Comparison of ENCODE assay signal across 24 cellular contexts in genomic region chr3:187061748-187062147, GRCh38.
DNase-seq lines count a peak whose midpoint lies in the region; ATAC-seq and TF ChIP-seq lines count a peak whose summit lies in the region.
"Had no signal": no experiment of that assay in that cellular context is flagged by ENCODE, and none has a peak within 500 bp of the region (broad histone marks: within the 10 kb centered on the region; RNA-seq: fewer than 3 reads in every experiment).

No MANE protein-coding gene starts in this region.

- POLR2A ChIA-PET in activated CD8-positive, alpha-beta T cell treated with anti-CD3 and anti-CD28 coated beads for 36 hours (lab: Charles Lee), result no interaction called here
- POLR2A ChIA-PET in activated CD8-positive, alpha-beta T cell treated with anti-CD3 and anti-CD28 coated beads, Interleukin-2, amount 10 ng/mL, durations not matched to agents 7 days and 5 days (lab: Charles Lee), result no interaction called here
- POLR2A ChIA-PET in activated B cell treated with CpG ODN at 0.5 μM for 24 hours (lab: Charles Lee), result interaction anchor here (0.6 to 1.8 kb wide), 3 partner anchors 12 to 131 kb away, joined by 5 to 6 read pairs (median 5); no protein-coding TSS in a partner anchor

- peaks cover 5% of the 10 kb centered on the region for H3K9me3 Mint-ChIP-seq in activated CD8-positive, alpha-beta T cell treated with anti-CD3 and anti-CD28 coated beads for 36 hours
- peaks cover 3% of the 10 kb centered on the region for H3K9me3 Mint-ChIP-seq in activated CD8-positive, alpha-beta T cell treated with anti-CD3 and anti-CD28 coated beads, Interleukin-2, amount 10 ng/mL, durations not matched to agents 7 days and 5 days (ENCODE audit: insufficient read depth)
- H3K9me3 Mint-ChIP-seq in activated B cell treated with CpG ODN at 0.5 μM for 24 hours (peaks cover 5% of the 10 kb centered on the region), naive B cell (peaks cover 0 to 19% (median 6%) of the 10 kb centered on the region in 7 donors), endothelial cell (ENCODE audit: unreplicated experiment) (peaks cover 2% of the 10 kb centered on the region)

- H4K20me1 ChIP-seq in KMS-11 (ENCODE audit: insufficient read depth), result no peaks in the 10 kb centered on the region

- no peak overlapping the region for H3K4me3 ChIP-seq in KMS-11 (IDR thresholded peaks at IDR 0.05; ENCODE audit: insufficient read depth, low read depth, low read length)
- H3K4me3 ChIP-seq: ascending aorta, dorsolateral prefrontal cortex had no signal

- CTCF ChIA-PET in activated CD8-positive, alpha-beta T cell treated with anti-CD3 and anti-CD28 coated beads for 36 hours (lab: Charles Lee), result no interaction called here
- CTCF ChIA-PET in activated CD8-positive, alpha-beta T cell treated with anti-CD3 and anti-CD28 coated beads, Interleukin-2, amount 10 ng/mL, durations not matched to agents 7 days and 5 days (lab: Charles Lee), result interaction anchor here (1.2 kb wide), 1 partner anchor 36 kb away, joined by 3 read pairs; no protein-coding TSS in a partner anchor
- CTCF ChIA-PET in activated B cell treated with CpG ODN at 0.5 μM for 24 hours (lab: Charles Lee), result no interaction called here

- intact Hi-C loops in activated CD8-positive, alpha-beta T cell treated with anti-CD3 and anti-CD28 coated beads for 36 hours (cut with micrococcal nuclease), result no loop called here
- intact Hi-C loops in activated B cell treated with CpG ODN at 0.5 μM for 24 hours (cut with micrococcal nuclease), result no loop called here

- no peak for ATAC-seq in activated CD8-positive, alpha-beta T cell treated with anti-CD3 and anti-CD28 coated beads for 36 hours
- no peak for ATAC-seq in activated CD8-positive, alpha-beta T cell treated with anti-CD3 and anti-CD28 coated beads, Interleukin-2, amount 10 ng/mL, durations not matched to agents 7 days and 5 days
- ATAC-seq in activated B cell treated with CpG ODN at 0.5 μM for 24 hours (ENCODE audit: low read depth) (no peak), naive B cell (ENCODE audit: low read depth in 2 of 2) (no peak), GM19395 (IDR thresholded peaks at IDR 0.05; ENCODE audit: unreplicated experiment) (no peak)
- ATAC-seq: left cardiac atrium; stimulated activated naive CD8-positive, alpha-beta T cell treated with anti-CD3 and anti-CD28 coated beads, Interleukin-15, amount 100 ng/mL, for 72 hours had no signal

- H3K36me3 ChIP-seq in KMS-11 (ENCODE audit: insufficient read depth), result no peaks in the 10 kb centered on the region

- TF ChIP-seq CTCF in activated CD8-positive, alpha-beta T cell treated with anti-CD3 and anti-CD28 coated beads for 36 hours (IDR thresholded peaks at IDR 0.05), result no peak
- TF ChIP-seq CTCF in KMS-11 (conservative IDR thresholded peaks at IDR 0.05; ENCODE audit: low read depth, low read length) (no peak), activated B cell treated with CpG ODN at 0.5 μM for 24 hours (IDR thresholded peaks at IDR 0.05) (no peak), endothelial cell (IDR thresholded peaks at IDR 0.05; ENCODE audit: unreplicated experiment) (no peak)

- H3K27ac ChIP-seq in KMS-11, result no peak overlapping the region
- H3K27ac ChIP-seq: ascending aorta, dorsolateral prefrontal cortex had no signal

- H3K79me2 ChIP-seq in KMS-11 (ENCODE audit: insufficient read depth, low read depth), result no peaks in the 10 kb centered on the region

- DNase-seq in activated CD8-positive, alpha-beta T cell treated with anti-CD3 and anti-CD28 coated beads for 36 hours, result no peak
- no peak for DNase-seq in activated CD8-positive, alpha-beta T cell treated with anti-CD3 and anti-CD28 coated beads, Interleukin-2, amount 10 ng/mL, durations not matched to agents 7 days and 5 days
- DNase-seq in activated B cell treated with CpG ODN at 0.5 μM for 24 hours (no peak), naive B cell (no peak), NCI-H128 (lab: John Stamatoyannopoulos, UW; ENCODE audit: unreplicated experiment) (no peak), endothelial cell (ENCODE audit: low spot score) (no peak)
- DNase-seq: ACHN; activated CD4-positive, alpha-beta T cell treated with anti-CD3 and anti-CD28 coated beads, Interleukin-2, amount 50 U/mL, for 1 hour; activated naive CD4-positive, alpha-beta T cell; C1 segment of cervical spinal cord; central memory CD4-positive, alpha-beta T cell; dorsolateral prefrontal cortex; head of caudate nucleus; left cardiac atrium; mesenchymal stem cell; NCI-H1436; NCI-H524; stimulated activated CD4-positive, alpha-beta T cell treated with anti-CD3 and anti-CD28 coated beads, Interleukin-12 subunit alpha, Interleukin-12 subunit beta, amount 100 ng/mL, for 4 hours; stimulated activated CD4-positive, alpha-beta T cell treated with anti-CD3 and anti-CD28 coated beads, Interleukin-4, amount 100 ng/mL, for 4 hours; stimulated activated naive CD8-positive, alpha-beta T cell treated with anti-CD3 and anti-CD28 coated beads, Interleukin-15, amount 100 ng/mL, for 72 hours had no signal

- H3K9ac ChIP-seq in KMS-11, result no peak overlapping the region

- peaks cover 60% of the 10 kb centered on the region for H3K4me1 ChIP-seq in KMS-11 (ENCODE audit: low read depth, poor library complexity, severe bottlenecking)

- H3K27me3 ChIP-seq in KMS-11 (ENCODE audit: insufficient read depth, low read depth), result no peaks in the 10 kb centered on the region
- H3K27me3 ChIP-seq: ascending aorta, dorsolateral prefrontal cortex had no signal

- H3K4me3 Mint-ChIP-seq in activated CD8-positive, alpha-beta T cell treated with anti-CD3 and anti-CD28 coated beads for 36 hours, result no peak overlapping the region
- no peak overlapping the region for H3K4me3 Mint-ChIP-seq in activated CD8-positive, alpha-beta T cell treated with anti-CD3 and anti-CD28 coated beads, Interleukin-2, amount 10 ng/mL, durations not matched to agents 7 days and 5 days
- no peak overlapping the region for H3K4me3 Mint-ChIP-seq in activated B cell treated with CpG ODN at 0.5 μM for 24 hours
- peak overlapping the region in 3 of 8 donors; percentile 9 to 31 (median 16) for H3K4me3 Mint-ChIP-seq in naive B cell
- no peak overlapping the region for H3K4me3 Mint-ChIP-seq in endothelial cell (ENCODE audit: unreplicated experiment)
- H3K4me3 Mint-ChIP-seq: stimulated activated naive CD8-positive, alpha-beta T cell treated with anti-CD3 and anti-CD28 coated beads, Interleukin-15, amount 100 ng/mL, for 72 hours; type B pancreatic cell had no signal

- H3K4me1 Mint-ChIP-seq in activated CD8-positive, alpha-beta T cell treated with anti-CD3 and anti-CD28 coated beads for 36 hours (ENCODE audit: low read depth), result peaks cover 66% of the 10 kb centered on the region
- peaks cover 49% of the 10 kb centered on the region for H3K4me1 Mint-ChIP-seq in activated CD8-positive, alpha-beta T cell treated with anti-CD3 and anti-CD28 coated beads, Interleukin-2, amount 10 ng/mL, durations not matched to agents 7 days and 5 days (ENCODE audit: low read depth)
- H3K4me1 Mint-ChIP-seq in activated B cell treated with CpG ODN at 0.5 μM for 24 hours (peaks cover 85% of the 10 kb centered on the region), naive B cell (peaks cover 63 to 80% (median 78%) of the 10 kb centered on the region in 3 donors), endothelial cell (ENCODE audit: unreplicated experiment) (peaks cover 42% of the 10 kb centered on the region)

- peaks cover 71% of the 10 kb centered on the region for H3K36me3 Mint-ChIP-seq in activated CD8-positive, alpha-beta T cell treated with anti-CD3 and anti-CD28 coated beads for 36 hours (ENCODE audit: low read depth)
- peaks cover 84% of the 10 kb centered on the region for H3K36me3 Mint-ChIP-seq in activated CD8-positive, alpha-beta T cell treated with anti-CD3 and anti-CD28 coated beads, Interleukin-2, amount 10 ng/mL, durations not matched to agents 7 days and 5 days (ENCODE audit: low read depth)
- peaks cover 91% of the 10 kb centered on the region for H3K36me3 Mint-ChIP-seq in activated B cell treated with CpG ODN at 0.5 μM for 24 hours (ENCODE audit: low read depth)
- peaks cover 41 to 56% of the 10 kb centered on the region in 2 donors for H3K36me3 Mint-ChIP-seq in naive B cell
- H3K36me3 Mint-ChIP-seq in endothelial cell (ENCODE audit: low read depth, unreplicated experiment), result peaks cover 33% of the 10 kb centered on the region

- H3K27me3 Mint-ChIP-seq in activated CD8-positive, alpha-beta T cell treated with anti-CD3 and anti-CD28 coated beads for 36 hours, result no peaks in the 10 kb centered on the region
- H3K27me3 Mint-ChIP-seq in activated CD8-positive, alpha-beta T cell treated with anti-CD3 and anti-CD28 coated beads, Interleukin-2, amount 10 ng/mL, durations not matched to agents 7 days and 5 days (ENCODE audit: low read depth), result no peaks in the 10 kb centered on the region
- no peaks in the 10 kb centered on the region for H3K27me3 Mint-ChIP-seq in activated B cell treated with CpG ODN at 0.5 μM for 24 hours
- H3K27me3 Mint-ChIP-seq in naive B cell, result no peaks in the 10 kb centered on the region
- peaks cover 2% of the 10 kb centered on the region for H3K27me3 Mint-ChIP-seq in endothelial cell (ENCODE audit: unreplicated experiment)
- H3K27me3 Mint-ChIP-seq: stimulated activated naive CD8-positive, alpha-beta T cell treated with anti-CD3 and anti-CD28 coated beads, Interleukin-15, amount 100 ng/mL, for 72 hours; type B pancreatic cell had no signal

- H3K4me2 ChIP-seq in KMS-11, result 0 out of 2 replicates have a peak overlapping the region, but pooled peaks have one; percentile 13

- H3K27ac Mint-ChIP-seq in activated CD8-positive, alpha-beta T cell treated with anti-CD3 and anti-CD28 coated beads for 36 hours, result peak overlapping the region; percentile 45
- no peak overlapping the region for H3K27ac Mint-ChIP-seq in activated CD8-positive, alpha-beta T cell treated with anti-CD3 and anti-CD28 coated beads, Interleukin-2, amount 10 ng/mL, durations not matched to agents 7 days and 5 days
- H3K27ac Mint-ChIP-seq in activated B cell treated with CpG ODN at 0.5 μM for 24 hours (peak overlapping the region; percentile 50), naive B cell (peak overlapping the region; percentile 66 to 99 (median 92)), endothelial cell (ENCODE audit: unreplicated experiment) (no peak overlapping the region)
- H3K27ac Mint-ChIP-seq: stimulated activated naive CD8-positive, alpha-beta T cell treated with anti-CD3 and anti-CD28 coated beads, Interleukin-15, amount 100 ng/mL, for 72 hours; type B pancreatic cell had no signal

- H2AFZ ChIP-seq in KMS-11 (ENCODE audit: low read depth), result no peak overlapping the region

Comparison
In these comparisons a context has a peak if more than half of its experiments do, and no peak if none do; other contexts are left out.
1. H3K27ac Mint-ChIP-seq: peak in activated CD8-positive, alpha-beta T cell treated with anti-CD3 and anti-CD28 coated beads for 36 hours (single experiment), activated B cell treated with CpG ODN at 0.5 μM for 24 hours (single experiment) and naive B cell (6 of 6); none in activated CD8-positive, alpha-beta T cell treated with anti-CD3 and anti-CD28 coated beads, Interleukin-2, amount 10 ng/mL, durations not matched to agents 7 days and 5 days (single experiment) and endothelial cell (single experiment).